In the genomic region with DNA sequence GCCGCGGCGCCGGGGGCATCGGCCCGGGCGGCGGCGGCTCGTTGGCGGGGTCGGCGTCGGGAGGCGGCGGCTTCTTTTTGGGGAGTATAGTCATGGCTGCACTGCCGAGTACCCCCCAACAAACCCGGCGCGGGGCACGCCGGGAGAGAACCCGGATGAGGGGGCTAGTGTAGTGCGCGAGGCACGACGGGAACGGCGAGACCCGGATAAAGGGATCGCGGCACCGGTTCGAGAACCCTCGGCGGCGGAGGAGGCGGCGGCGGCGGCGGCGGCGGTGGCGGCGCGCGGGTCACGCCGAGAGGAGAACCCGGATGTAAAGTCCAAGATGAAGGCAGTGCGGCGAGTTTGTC, we compare ENCODE assay signal across 8 cellular contexts. TPM values are rescaled to one million over a fixed set of nuclear protein-coding genes. Genes with fewer than 3 reads are reported as not detected.
A peak's percentile ranks its signal among the peaks of the same experiment; 100 is the strongest.
DNase-seq lines count a peak whose midpoint lies in the region; ATAC-seq, FAIRE-seq and TF ChIP-seq lines count a peak whose summit lies in the region.

A gene with protein sequence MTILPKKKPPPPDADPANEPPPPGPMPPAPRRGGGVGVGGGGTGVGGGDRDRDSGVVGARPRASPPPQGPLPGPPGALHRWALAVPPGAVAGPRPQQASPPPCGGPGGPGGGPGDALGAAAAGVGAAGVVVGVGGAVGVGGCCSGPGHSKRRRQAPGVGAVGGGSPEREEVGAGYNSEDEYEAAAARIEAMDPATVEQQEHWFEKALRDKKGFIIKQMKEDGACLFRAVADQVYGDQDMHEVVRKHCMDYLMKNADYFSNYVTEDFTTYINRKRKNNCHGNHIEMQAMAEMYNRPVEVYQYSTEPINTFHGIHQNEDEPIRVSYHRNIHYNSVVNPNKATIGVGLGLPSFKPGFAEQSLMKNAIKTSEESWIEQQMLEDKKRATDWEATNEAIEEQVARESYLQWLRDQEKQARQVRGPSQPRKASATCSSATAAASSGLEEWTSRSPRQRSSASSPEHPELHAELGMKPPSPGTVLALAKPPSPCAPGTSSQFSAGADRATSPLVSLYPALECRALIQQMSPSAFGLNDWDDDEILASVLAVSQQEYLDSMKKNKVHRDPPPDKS (minus strand): TSS at position 131 of the 350 bp plus-strand sequence. CDS start 37 bp downstream, at position 94.

- H3K4me3 Mint-ChIP-seq in stimulated activated effector memory CD8-positive, alpha-beta T cell treated with anti-CD3 and anti-CD28 coated beads, Interleukin-12 subunit alpha, Interleukin-12 subunit beta, amount 100 ng/mL, for 72 hours = peak within 1 kb of the TSS; percentile 94

- no peaks in the 10 kb centered on the region for H3K9me3 Mint-ChIP-seq in stimulated activated effector memory CD8-positive, alpha-beta T cell treated with anti-CD3 and anti-CD28 coated beads, Interleukin-12 subunit alpha, Interleukin-12 subunit beta, amount 100 ng/mL, for 72 hours

- TF ChIP-seq POLR2A in endothelial cell of umbilical vein (IDR thresholded peaks at IDR 0.05; ENCODE audit: low read depth, low read length) = peak; percentile 33

- H3K4me2 ChIP-seq in endothelial cell of umbilical vein (ENCODE audit: insufficient read depth, low read length) = peak within 1 kb of the TSS; percentile 64

- H3K27me3 ChIP-seq in endothelial cell of umbilical vein (ENCODE audit: control insufficient read depth in 2 of 2, insufficient read depth in 2 of 2, low read length in 2 of 2) (no peaks in the 10 kb centered on the region), muscle layer of duodenum (ENCODE audit: low read depth, low read length) (no peaks in the 10 kb centered on the region)

- H3K9me3 ChIP-seq in endothelial cell of umbilical vein (replicated peaks; ENCODE audit: control insufficient read depth, insufficient read depth, low read length) (no peaks in the 10 kb centered on the region), muscle layer of duodenum (ENCODE audit: control insufficient read depth in 1 of 2, low read length in 2 of 2) (no peaks in the 10 kb centered on the region)

- H2AFZ ChIP-seq in endothelial cell of umbilical vein (ENCODE audit: low read depth, low read length) = no peak within 1 kb of the TSS

- DNase-seq in DMS153 (lab: John Stamatoyannopoulos, UW) (peak; percentile 58), DMS153 treated with DMSO at 0.1 percent for 48 hours (lab: John Stamatoyannopoulos, UW; ENCODE audit: unreplicated experiment) (no peak), NCI-H2227 (lab: John Stamatoyannopoulos, UW; ENCODE audit: unreplicated experiment) (peak; percentile 93), endothelial cell of umbilical vein (ENCODE audit: low read depth, low spot score) (no peak)
- peak; percentile 54 to 61 for DNase-seq in activated CD8-positive, alpha-beta memory T cell treated with anti-CD3 and anti-CD28 coated beads for 4 hours (ENCODE audit: low read depth in 2 of 2)
- peak in 1 of 2 donors; percentile 84 for DNase-seq in stimulated activated effector memory CD8-positive, alpha-beta T cell treated with anti-CD3 and anti-CD28 coated beads, Interleukin-12 subunit alpha, Interleukin-12 subunit beta, amount 100 ng/mL, for 72 hours (ENCODE audit: low spot score in 2 of 2)

- dilution Hi-C loops in endothelial cell of umbilical vein (cut with MboI; ENCODE audit: extremely low pct_ligation_motif_present, low sequenced_read_pairs) = no loop called here

- POLR2A ChIA-PET in endothelial cell of umbilical vein (lab: Charles Lee) = interaction anchor here (1.1 kb wide), 2 partner anchors 59 to 86 kb away, joined by 3 to 8 read pairs; a partner anchor contains a TSS

- H3K27ac Mint-ChIP-seq in stimulated activated effector memory CD8-positive, alpha-beta T cell treated with anti-CD3 and anti-CD28 coated beads, Interleukin-12 subunit alpha, Interleukin-12 subunit beta, amount 100 ng/mL, for 72 hours = peak within 1 kb of the TSS; percentile 99

- intact Hi-C loops in endothelial cell of umbilical vein (cut with micrococcal nuclease) = loop anchor here (1.0 to 5.0 kb wide), 2 partner anchors 66 to 145 kb away; no protein-coding TSS in a partner anchor

- ATAC-seq in HG02840 (IDR thresholded peaks at IDR 0.05; ENCODE audit: low FRiP score, unreplicated experiment) = peak; percentile 30
- ATAC-seq in stimulated activated effector memory CD8-positive, alpha-beta T cell treated with anti-CD3 and anti-CD28 coated beads, Interleukin-12 subunit alpha, Interleukin-12 subunit beta, amount 100 ng/mL, for 72 hours = peak; percentile 73

- TF ChIP-seq CTCF in endothelial cell of umbilical vein (IDR thresholded peaks at IDR 0.05; ENCODE audit: extremely low read depth in 1 of 2, insufficient read depth in 1 of 2, low read depth in 1 of 2, low read length in 2 of 2) = no peak

- H3K27ac ChIP-seq in endothelial cell of umbilical vein (ENCODE audit: insufficient read depth, low read depth, low read length) = peak within 1 kb of the TSS; percentile 87
- peak within 1 kb of the TSS; percentile 94 for H3K27ac ChIP-seq in muscle layer of duodenum (ENCODE audit: low read length)

- CTCF ChIA-PET in endothelial cell of umbilical vein (lab: Charles Lee) = no interaction called here

- H3K79me2 ChIP-seq in endothelial cell of umbilical vein (ENCODE audit: control insufficient read depth, insufficient read depth, low read length) = peaks cover 42% of the 10 kb centered on the region

- no peaks in the 10 kb centered on the region for H3K9me1 ChIP-seq in endothelial cell of umbilical vein (replicated peaks; ENCODE audit: control insufficient read depth, extremely low read depth, insufficient read depth, low read length)

- no TSS peak for BruUV-seq in endothelial cell of umbilical vein (replicated peaks; lab: Mats Ljungman, UMichigan)

- H3K9ac ChIP-seq in endothelial cell of umbilical vein (replicated peaks; ENCODE audit: extremely low read depth, insufficient read depth, low read length) = peak within 1 kb of the TSS; percentile 86

- peaks cover 42% of the 10 kb centered on the region for H3K4me1 Mint-ChIP-seq in stimulated activated effector memory CD8-positive, alpha-beta T cell treated with anti-CD3 and anti-CD28 coated beads, Interleukin-12 subunit alpha, Interleukin-12 subunit beta, amount 100 ng/mL, for 72 hours

- no peaks in the 10 kb centered on the region for H4K20me1 ChIP-seq in endothelial cell of umbilical vein (replicated peaks; ENCODE audit: control insufficient read depth, extremely low read depth, insufficient read depth, low read length)

- H3K36me3 Mint-ChIP-seq in stimulated activated effector memory CD8-positive, alpha-beta T cell treated with anti-CD3 and anti-CD28 coated beads, Interleukin-12 subunit alpha, Interleukin-12 subunit beta, amount 100 ng/mL, for 72 hours = peaks cover 67% of the 10 kb centered on the region

- H3K4me3 ChIP-seq in endothelial cell of umbilical vein (replicated peaks in 1 of 3; ENCODE audit: insufficient read depth in 1 of 3, low read depth in 1 of 3, low read length in 3 of 3) = peak within 1 kb of the TSS; percentile 15 to 71 (median 54)
- peak within 1 kb of the TSS; percentile 62 to 75 for H3K4me3 ChIP-seq in muscle layer of duodenum (ENCODE audit: low read depth in 1 of 2, low read length in 2 of 2)

- H3K4me1 ChIP-seq in endothelial cell of umbilical vein (ENCODE audit: control insufficient read depth, extremely low read depth, insufficient read depth, low read length) (peaks cover 16% of the 10 kb centered on the region), muscle layer of duodenum (ENCODE audit: control insufficient read depth in 1 of 2, insufficient read depth in 2 of 2, low read length in 2 of 2) (peaks cover 0 to 45% of the 10 kb centered on the region in 2 donors)

- FAIRE-seq in endothelial cell of umbilical vein (lab: Jason Lieb, UNC) = no peak

- no peaks in the 10 kb centered on the region for H3K36me3 ChIP-seq in endothelial cell of umbilical vein (ENCODE audit: control insufficient read depth in 2 of 2, extremely low read depth in 1 of 2, insufficient read depth in 2 of 2, low read length in 2 of 2)
- H3K36me3 ChIP-seq in muscle layer of duodenum (ENCODE audit: control insufficient read depth in 1 of 2, insufficient read depth in 2 of 2, low read length in 2 of 2) = peaks cover 4 to 9% of the 10 kb centered on the region in 2 donors

TF ChIP-seq in endothelial cell of umbilical vein, 7 proteins besides CTCF, POLR2A, EP300 and RAD21:
- TF ChIP-seq, protein P1, sequence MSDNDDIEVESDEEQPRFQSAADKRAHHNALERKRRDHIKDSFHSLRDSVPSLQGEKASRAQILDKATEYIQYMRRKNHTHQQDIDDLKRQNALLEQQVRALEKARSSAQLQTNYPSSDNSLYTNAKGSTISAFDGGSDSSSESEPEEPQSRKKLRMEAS (IDR thresholded peaks at IDR 0.05; ENCODE audit: insufficient read depth, insufficient read length) = no peak
- TF ChIP-seq POLR2AphosphoS5 (IDR thresholded peaks at IDR 0.05; ENCODE audit: insufficient read depth, low read depth, low read length) = peak; percentile 31
TF ChIP-seq in endothelial cell of umbilical vein: peak in this region for 1.

RNA-seq across cellular contexts. Expression of the gene that starts here (rescaled TPM):
- total RNA-seq in endothelial cell of umbilical vein = 41.0 and 44.3 TPM in 2 replicates
- 44.6 and 46.3 TPM in 2 replicates for polyA plus RNA-seq in endothelial cell of umbilical vein
- 39.1 and 43.8 TPM in 2 replicates for polyA plus RNA-seq in endothelial cell of umbilical vein (2011; cell fraction: cytosol; rRNA removed)
- polyA plus RNA-seq in endothelial cell of umbilical vein (2011; cell fraction: nucleus; rRNA removed) = 113 and 124 TPM in 2 replicates
- 50.2 and 50.7 TPM in 2 replicates for polyA plus RNA-seq in endothelial cell of umbilical vein (2012)
- polyA minus RNA-seq in endothelial cell of umbilical vein = 69.9 and 98.0 TPM in 2 replicates
- 59.3 TPM for polyA minus RNA-seq in endothelial cell of umbilical vein (2011; cell fraction: cytosol; rRNA and poly(A)+ RNA removed)
- 25.3 and 29.0 TPM in 2 replicates for polyA minus RNA-seq in endothelial cell of umbilical vein (2011; cell fraction: nucleus; rRNA and poly(A)+ RNA removed)

Comparison
In these comparisons a context has a peak if more than half of its experiments do, and no peak if none do; other contexts are left out.
1. DNase-seq: peak in DMS153 (single experiment), NCI-H2227 (single experiment) and activated CD8-positive, alpha-beta memory T cell treated with anti-CD3 and anti-CD28 coated beads for 4 hours (2 of 2); none in DMS153 treated with DMSO at 0.1 percent for 48 hours (single experiment) and endothelial cell of umbilical vein (single experiment).